ENCODE assay signal across 16 cellular contexts in genomic region chr1:156163712-156164464, GRCh38. TPM values are rescaled to one million over a fixed set of nuclear protein-coding genes. Genes with fewer than 3 reads are reported as not detected.
DNase-seq lines count a peak whose midpoint lies in the region; ATAC-seq and TF ChIP-seq lines count a peak whose summit lies in the region.
"Had no signal": no experiment of that assay in that cellular context is flagged by ENCODE, and none has a peak within 500 bp of the region (broad histone marks: within the 10 kb centered on the region; RNA-seq: fewer than 3 reads in every experiment).

No MANE protein-coding gene starts in this region.

- no peaks in the 10 kb centered on the region for H3K4me1 ChIP-seq in HEK293 (ENCODE audit: control insufficient read depth, insufficient read depth, low read length)
- peaks cover 27% of the 10 kb centered on the region for H3K4me1 ChIP-seq in lower lobe of right lung
- H3K4me1 ChIP-seq: Caco-2 had no signal

- peaks cover 32% of the 10 kb centered on the region for H3K4me1 Mint-ChIP-seq in CD14-positive monocyte
- peaks cover 45% of the 10 kb centered on the region for H3K4me1 Mint-ChIP-seq in activated T-helper 2 cell treated with anti-CD3 and anti-CD28 coated beads, Interferon-gamma antibody, Interleukin-2, Interleukin-4, amounts not matched to agents 10 μg/mL and 5 μg/mL and 100 μg/mL, durations not matched to agents 14 hours and 24 hours and 36 hours (ENCODE audit: low read depth)

- POLR2A ChIA-PET in HEK293 (lab: Yijun Ruan, JAX) = interaction anchor here (0.7 to 1.0 kb wide), 3 partner anchors 13 to 49 kb away, joined by 3 to 8 read pairs (median 3); partner anchors contain the start of genes PMF1 and SLC25A44

- no peak overlapping the region for H3K4me3 ChIP-seq in HEK293 (ENCODE audit: low read depth, low read length)
- H3K4me3 ChIP-seq in lower lobe of right lung = no peak overlapping the region
- H3K4me3 ChIP-seq: HAP-1 had no signal

- H3K9me3 Mint-ChIP-seq in CD14-positive monocyte = peaks cover 0 to 2% (median 0%) of the 10 kb centered on the region in 7 donors
- peaks cover 5% of the 10 kb centered on the region for H3K9me3 Mint-ChIP-seq in activated T-helper 2 cell treated with anti-CD3 and anti-CD28 coated beads, Interferon-gamma antibody, Interleukin-2, Interleukin-4, amounts not matched to agents 10 μg/mL and 5 μg/mL and 100 μg/mL, durations not matched to agents 14 hours and 24 hours and 36 hours
- H3K9me3 Mint-ChIP-seq: CD8-positive, alpha-beta memory T cell; HFFc6 had no signal

- DNase-seq in CD14-positive monocyte (ENCODE audit: low spot score) (no peak), lower lobe of right lung (peak; percentile 17), ureter (ENCODE audit: low spot score) (no peak), AG08395 (ENCODE audit: low spot score) (no peak)
- DNase-seq in activated T-helper 2 cell treated with anti-CD3 and anti-CD28 coated beads, Interferon-gamma antibody, Interleukin-2, Interleukin-4, amounts not matched to agents 10 μg/mL and 5 μg/mL and 100 μg/mL, durations not matched to agents 14 hours and 24 hours and 36 hours (ENCODE audit: low spot score) = no peak
- DNase-seq: BE2C; Caco-2; CD8-positive, alpha-beta memory T cell; DND-41; GDM1; HFFc6 had no signal

- peak overlapping the region in 4 of 7 donors; percentile 25 to 74 (median 62) for H3K27ac Mint-ChIP-seq in CD14-positive monocyte
- H3K27ac Mint-ChIP-seq in activated T-helper 2 cell treated with anti-CD3 and anti-CD28 coated beads, Interferon-gamma antibody, Interleukin-2, Interleukin-4, amounts not matched to agents 10 μg/mL and 5 μg/mL and 100 μg/mL, durations not matched to agents 14 hours and 24 hours and 36 hours = peak overlapping the region; percentile 42
- H3K27ac Mint-ChIP-seq: HFFc6 had no signal

- peaks cover 0 to 2% (median 1%) of the 10 kb centered on the region in 3 donors for H3K27me3 Mint-ChIP-seq in CD14-positive monocyte (ENCODE audit: low read depth in 3 of 3)
- no peaks in the 10 kb centered on the region for H3K27me3 Mint-ChIP-seq in activated T-helper 2 cell treated with anti-CD3 and anti-CD28 coated beads, Interferon-gamma antibody, Interleukin-2, Interleukin-4, amounts not matched to agents 10 μg/mL and 5 μg/mL and 100 μg/mL, durations not matched to agents 14 hours and 24 hours and 36 hours (ENCODE audit: low read depth)

- TF ChIP-seq CTCF in CD14-positive monocyte (IDR thresholded peaks at IDR 0.05) = no peak
- TF ChIP-seq CTCF in HEK293 (tag by site-specific recombination; IDR thresholded peaks at IDR 0.05) = no peak
- no peak for TF ChIP-seq CTCF in lower lobe of right lung (IDR thresholded peaks at IDR 0.05)

- CTCF ChIA-PET in HEK293 (lab: Yijun Ruan, JAX) = interaction anchor here (0.7 kb wide), 1 partner anchor 23 kb away, joined by 3 read pairs; no protein-coding TSS in a partner anchor

- intact Hi-C loops in CD14-positive monocyte (cut with micrococcal nuclease) = loop anchor here in 1 of 2 donors (10.0 kb wide), 1 partner anchor 69 kb away; no protein-coding TSS in a partner anchor
- intact Hi-C loops in activated T-helper 2 cell treated with anti-CD3 and anti-CD28 coated beads, Interferon-gamma antibody, Interleukin-2, Interleukin-4, amounts not matched to agents 10 μg/mL and 5 μg/mL and 100 μg/mL, durations not matched to agents 14 hours and 24 hours and 36 hours (cut with micrococcal nuclease) = no loop called here
- intact Hi-C loops in lower lobe of right lung (cut with DNase I) = no loop called here

- H3K36me3 Mint-ChIP-seq in CD14-positive monocyte = peaks cover 80 to 95% of the 10 kb centered on the region in 2 donors
- peaks cover 83% of the 10 kb centered on the region for H3K36me3 Mint-ChIP-seq in activated T-helper 2 cell treated with anti-CD3 and anti-CD28 coated beads, Interferon-gamma antibody, Interleukin-2, Interleukin-4, amounts not matched to agents 10 μg/mL and 5 μg/mL and 100 μg/mL, durations not matched to agents 14 hours and 24 hours and 36 hours (ENCODE audit: low read depth)

- H3K36me3 ChIP-seq in HEK293 (ENCODE audit: control insufficient read depth in 2 of 2, insufficient read depth in 1 of 2, low read length in 2 of 2) (no peaks in the 10 kb centered on the region), lower lobe of right lung (no peaks in the 10 kb centered on the region)
- H3K36me3 ChIP-seq: BE2C, HAP-1 had no signal

- ATAC-seq in lower lobe of right lung (no peak), GM21367 (IDR thresholded peaks at IDR 0.05; ENCODE audit: unreplicated experiment) (no peak), HG02884 (IDR thresholded peaks at IDR 0.05; ENCODE audit: unreplicated experiment) (no peak)

- no peak overlapping the region for H3K4me3 Mint-ChIP-seq in CD14-positive monocyte
- no peak overlapping the region for H3K4me3 Mint-ChIP-seq in activated T-helper 2 cell treated with anti-CD3 and anti-CD28 coated beads, Interferon-gamma antibody, Interleukin-2, Interleukin-4, amounts not matched to agents 10 μg/mL and 5 μg/mL and 100 μg/mL, durations not matched to agents 14 hours and 24 hours and 36 hours (ENCODE audit: low read depth)
- H3K4me3 Mint-ChIP-seq: HFFc6 had no signal

- H3K9me3 ChIP-seq in HEK293 (ENCODE audit: control insufficient read depth, insufficient read depth, low read depth, low read length) (no peaks in the 10 kb centered on the region), lower lobe of right lung (no peaks in the 10 kb centered on the region)
- H3K9me3 ChIP-seq: BE2C had no signal

- H3K27ac ChIP-seq in HEK293 (ENCODE audit: extremely low read depth, low read depth, low read length) = no peak overlapping the region
- no peak overlapping the region for H3K27ac ChIP-seq in lower lobe of right lung
- H3K27ac ChIP-seq: C4-2B had no signal

- no peaks in the 10 kb centered on the region for H3K27me3 ChIP-seq in lower lobe of right lung (ENCODE audit: low read depth)
- H3K27me3 ChIP-seq: BE2C had no signal

TF ChIP-seq in HEK293, 187 proteins besides CTCF, POLR2A, EP300 and RAD21:
- TF ChIP-seq ZNF362 (tag by site-specific recombination; IDR thresholded peaks at IDR 0.05) (peak; percentile 52; the same call in 1 of the 2 replicates), EGR2 (tag by site-specific recombination; IDR thresholded peaks at IDR 0.05; ENCODE audit: low read depth) (no peak)
TF ChIP-seq in HEK293: peak in this region for 1.

RNA-seq across cellular contexts. Expression of gene SEMA4A, which starts 10.5 kb away (rescaled TPM):
- polyA plus RNA-seq in CD14-positive monocyte = 100 to 1,000 TPM in 1 of 2 donors, 10 to 100 TPM in 1; 72.3 to 121 TPM
- 128 and 132 TPM in 2 replicates for total RNA-seq in activated T-helper 2 cell treated with anti-CD3 and anti-CD28 coated beads, Interferon-gamma antibody, Interleukin-2, Interleukin-4, amounts not matched to agents 10 μg/mL and 5 μg/mL and 100 μg/mL, durations not matched to agents 14 hours and 24 hours and 36 hours
- total RNA-seq in lower lobe of right lung (28.9 TPM), ureter (49.3 TPM)

RNA-seq across cellular contexts. Expression of gene SLC25A44, which starts 30.0 kb away (rescaled TPM):
- polyA plus RNA-seq in CD14-positive monocyte = 10 to 100 TPM; 17.1 to 28.8 TPM
- total RNA-seq in activated T-helper 2 cell treated with anti-CD3 and anti-CD28 coated beads, Interferon-gamma antibody, Interleukin-2, Interleukin-4, amounts not matched to agents 10 μg/mL and 5 μg/mL and 100 μg/mL, durations not matched to agents 14 hours and 24 hours and 36 hours = 62.6 and 63.7 TPM in 2 replicates
- total RNA-seq in lower lobe of right lung (17.7 TPM), ureter (24.7 TPM)

RNA-seq across cellular contexts. Expression of gene PMF1, which starts 48.9 kb away (rescaled TPM):
- 10 to 100 TPM; 86.1 to 90.4 TPM for polyA plus RNA-seq in CD14-positive monocyte
- 115 and 117 TPM in 2 replicates for total RNA-seq in activated T-helper 2 cell treated with anti-CD3 and anti-CD28 coated beads, Interferon-gamma antibody, Interleukin-2, Interleukin-4, amounts not matched to agents 10 μg/mL and 5 μg/mL and 100 μg/mL, durations not matched to agents 14 hours and 24 hours and 36 hours
- total RNA-seq in lower lobe of right lung = 45.3 TPM
- total RNA-seq in ureter = 59.3 TPM

RNA-seq across cellular contexts. Expression of gene LMNA, which starts 49.4 kb away (rescaled TPM):
- polyA plus RNA-seq in CD14-positive monocyte = 10 to 100 TPM; 16.5 to 24.7 TPM
- 246 and 247 TPM in 2 replicates for total RNA-seq in activated T-helper 2 cell treated with anti-CD3 and anti-CD28 coated beads, Interferon-gamma antibody, Interleukin-2, Interleukin-4, amounts not matched to agents 10 μg/mL and 5 μg/mL and 100 μg/mL, durations not matched to agents 14 hours and 24 hours and 36 hours
- total RNA-seq in lower lobe of right lung (235 TPM), ureter (444 TPM)
